Comparison of ENCODE assay signal across 1 cellular context in genomic region chr2:232568161-232568560, GRCh38.
TF ChIP-seq lines count a peak whose summit lies in the region.

No MANE protein-coding gene starts in this region.

TF ChIP-seq in HCT116, 20 proteins besides CTCF, POLR2A, EP300 and RAD21:
- TF ChIP-seq ZNF274 (IDR thresholded peaks at IDR 0.05; ENCODE audit: low read depth, low read length) (no peak), TCF7L2 (IDR thresholded peaks at IDR 0.05; ENCODE audit: borderline replicate concordance, extremely low read depth, insufficient read depth, insufficient read length) (peak; percentile 91), FOSL1 (IDR thresholded peaks at IDR 0.05; ENCODE audit: low read depth) (peak; percentile 87), CBX3 (IDR thresholded peaks at IDR 0.05; ENCODE audit: low read depth) (peak; percentile 71; the same call in 1 of the 2 replicates), POLR2AphosphoS5 (IDR thresholded peaks at IDR 0.05; ENCODE audit: low read depth, low read length) (peak; percentile 47; the same call in 1 of the 2 replicates), SRF (IDR thresholded peaks at IDR 0.05; ENCODE audit: low read depth) (peak; percentile 61), SP1 (IDR thresholded peaks at IDR 0.05; ENCODE audit: low read depth) (peak; percentile 51), JUND (IDR thresholded peaks at IDR 0.05) (peak; percentile 88), MAX (IDR thresholded peaks at IDR 0.05) (no peak; the same call in 1 of the 2 replicates), EZH2phosphoT487 (IDR thresholded peaks at IDR 0.05; ENCODE audit: borderline replicate concordance) (no peak), CEBPB (IDR thresholded peaks at IDR 0.05; ENCODE audit: low read depth) (no peak), SIN3A (IDR thresholded peaks at IDR 0.05; ENCODE audit: low read depth) (0 out of 2 replicates have a peak, but pooled peaks have one; percentile 18), ZBTB33 (IDR thresholded peaks at IDR 0.05; ENCODE audit: extremely low read depth, insufficient replicate concordance, low read length) (no peak), EZH2 (IDR thresholded peaks at IDR 0.05) (no peak), EGR1 (IDR thresholded peaks at IDR 0.05; ENCODE audit: low read depth) (no peak), ZFX (IDR thresholded peaks at IDR 0.05) (no peak), REST (IDR thresholded peaks at IDR 0.05; ENCODE audit: low read depth) (no peak)
- TF ChIP-seq, protein P1, sequence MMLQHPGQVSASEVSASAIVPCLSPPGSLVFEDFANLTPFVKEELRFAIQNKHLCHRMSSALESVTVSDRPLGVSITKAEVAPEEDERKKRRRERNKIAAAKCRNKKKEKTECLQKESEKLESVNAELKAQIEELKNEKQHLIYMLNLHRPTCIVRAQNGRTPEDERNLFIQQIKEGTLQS (IDR thresholded peaks at IDR 0.05), result no peak
TF ChIP-seq in HCT116: peak in this region for 8.
